In genomic region chr20:17943343-17943742, GRCh38 we compare ENCODE assay signal across 1 cellular context.
TF ChIP-seq lines count a peak whose summit lies in the region.

No MANE protein-coding gene starts in this region.

TF ChIP-seq in HepG2, 621 proteins besides CTCF, POLR2A, EP300 and RAD21:
- TF ChIP-seq AFF4 (CRISPR knock-in tag; IDR thresholded peaks at IDR 0.05) (0 out of 2 replicates have a peak, but pooled peaks have one; percentile 39), RBM22 (optimal IDR thresholded peaks at IDR 0.05; ENCODE audit: low read length) (peak; percentile 99), POLR2G (IDR thresholded peaks at IDR 0.05; ENCODE audit: low read depth, low read length) (peak; percentile 63), POLR2AphosphoS2 (IDR thresholded peaks at IDR 0.05; ENCODE audit: low read depth, low read length) (0 out of 2 replicates have a peak, but pooled peaks have one; percentile 52), ZNF282 (IDR thresholded peaks at IDR 0.05; ENCODE audit: partially characterized antibody) (no peak)
TF ChIP-seq in HepG2: peak in this region for 4.
